Comparison of ENCODE assay signal across 17 cellular contexts in the genomic region with DNA sequence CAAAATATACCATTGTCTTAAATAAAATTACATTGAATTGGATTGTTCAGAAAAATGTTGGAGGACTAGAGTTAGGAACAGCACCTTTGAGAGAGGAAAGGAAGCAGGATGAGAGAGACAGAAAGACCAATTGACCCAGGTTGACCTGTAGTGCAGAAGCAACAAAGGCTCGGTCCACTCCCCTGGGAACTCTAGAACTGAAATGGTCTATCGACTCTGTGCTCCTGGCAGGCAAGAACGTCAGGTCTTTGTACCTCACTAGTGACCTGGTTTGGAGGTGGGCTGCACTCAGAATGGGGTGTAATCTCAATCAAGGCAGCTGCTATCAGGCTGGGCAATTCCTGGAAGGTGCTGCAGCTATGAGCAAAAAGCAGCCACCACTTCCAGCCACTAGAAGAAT.
DNase-seq lines count a peak whose midpoint lies in the region; ATAC-seq, FAIRE-seq and TF ChIP-seq lines count a peak whose summit lies in the region.
"Had no signal": no experiment of that assay in that cellular context is flagged by ENCODE, and none has a peak within 500 bp of the region (broad histone marks: within the 10 kb centered on the region; RNA-seq: fewer than 3 reads in every experiment).

No MANE protein-coding gene starts in this region.

- no peak overlapping the region for H3K23ac ChIP-seq in neuronal stem cell (ENCODE audit: low read depth, low read length, poor library complexity)

- H3K9ac ChIP-seq in HepG2 (ENCODE audit: insufficient read depth, low read depth, low read length) (no peak overlapping the region), endodermal cell (ENCODE audit: extremely low read depth, low read length, poor library complexity, severe bottlenecking) (no peak overlapping the region), neuronal stem cell (ENCODE audit: low read depth, low read length, poor library complexity) (no peak overlapping the region)

- no peaks in the 10 kb centered on the region for H4K20me1 ChIP-seq in HepG2 (ENCODE audit: insufficient read depth, low read length)

- no peak for TF ChIP-seq EP300 in HepG2 (IDR thresholded peaks at IDR 0.05; ENCODE audit: low read depth in 2 of 2, low read length in 2 of 2)
- TF ChIP-seq EP300 in HepG2 (CRISPR knock-in tag; IDR thresholded peaks at IDR 0.05; ENCODE audit: borderline replicate concordance), result no peak

- no peak overlapping the region for H4K91ac ChIP-seq in neuronal stem cell (ENCODE audit: low read depth, low read length, poor library complexity)

- H3K4me1 ChIP-seq in HepG2 (ENCODE audit: insufficient read depth, low read length), result no peaks in the 10 kb centered on the region
- no peaks in the 10 kb centered on the region for H3K4me1 ChIP-seq in right lobe of liver
- peaks cover 7% of the 10 kb centered on the region for H3K4me1 ChIP-seq in endodermal cell (ENCODE audit: control insufficient read depth, insufficient read depth, low read length)
- H3K4me1 ChIP-seq in neuronal stem cell (ENCODE audit: control insufficient read depth in 2 of 2, insufficient read depth in 1 of 2, low read depth in 1 of 2, low read length in 2 of 2), result peaks cover 9 to 14% of the 10 kb centered on the region in 2 donors
- H3K4me1 ChIP-seq: A549 had no signal

- in situ Hi-C loops in HepG2 (cut with HindIII; ENCODE audit: extremely low pct_ligation_motif_present, low pct_unique_long_range_greater_than_20kb), result no loop called here

- H3K79me1 ChIP-seq in neuronal stem cell (ENCODE audit: low read depth, low read length), result no peaks in the 10 kb centered on the region

- no peak overlapping the region for H3K4me3 ChIP-seq in HepG2 (replicated peaks in 1 of 3; ENCODE audit: insufficient read depth in 1 of 3, low read depth in 2 of 3, low read length in 3 of 3)
- H3K4me3 ChIP-seq in right lobe of liver, result no peak overlapping the region
- no peak overlapping the region for H3K4me3 ChIP-seq in endodermal cell (ENCODE audit: low read length)
- H3K4me3 ChIP-seq in neuronal stem cell (ENCODE audit: low read length in 2 of 2), result no peak overlapping the region
- H3K4me3 ChIP-seq in lower leg skin (ENCODE audit: low read depth, poor library complexity, severe bottlenecking), result no peak overlapping the region
- H3K4me3 ChIP-seq: A549 had no signal

- no peak overlapping the region for H2AK5ac ChIP-seq in neuronal stem cell (ENCODE audit: low read depth, low read length)

- H3K27ac Mint-ChIP-seq in endodermal cell, result peak overlapping the region; percentile 17
- H3K27ac Mint-ChIP-seq: CD4-positive, alpha-beta T cell; H9 had no signal

- H2BK15ac ChIP-seq in neuronal stem cell (ENCODE audit: low read length), result no peak overlapping the region

- H3K27me3 Mint-ChIP-seq in endodermal cell (ENCODE audit: insufficient read depth), result no peaks in the 10 kb centered on the region
- H3K27me3 Mint-ChIP-seq: CD4-positive, alpha-beta T cell had no signal

- TF ChIP-seq POLR2A in HepG2 (IDR thresholded peaks at IDR 0.05; ENCODE audit: insufficient read depth in 1 of 2, low read depth in 2 of 2, low read length in 2 of 2), result no peak
- TF ChIP-seq POLR2A in right lobe of liver (IDR thresholded peaks at IDR 0.05), result no peak
- TF ChIP-seq POLR2A in lower leg skin (IDR thresholded peaks at IDR 0.05), result no peak

- 3% methylated on average over 3 of the region's 3 CpGs for WGBS in HepG2 (ENCODE audit: low lambda C conversion rate)
- WGBS in right lobe of liver (ENCODE audit: insufficient coverage, low coverage, low lambda C conversion rate, missing lambda C conversion rate), result 40% methylated on average over 2 of the region's 3 CpGs
- WGBS in endodermal cell (ENCODE audit: insufficient coverage in 1 of 2, insufficient read length in 1 of 2), 2 experiments, result 69 to 92% methylated on average over 3 of the region's 3 CpGs
- WGBS in neuronal stem cell (ENCODE audit: extremely low coverage in 2 of 2, insufficient read length in 2 of 2, insufficient replicate concordance in 1 of 2), 2 donors, result no CpG with 5 or more reads among the region's 3 CpGs
- 77 to 81% methylated on average over 3 of the region's 3 CpGs for WGBS in lower leg skin, 2 donors

- no peaks in the 10 kb centered on the region; a peak in 1 of 5 replicates for H3K27me3 ChIP-seq in HepG2 (ENCODE audit: control insufficient read depth in 1 of 2, insufficient read depth in 2 of 2, low read length in 2 of 2)
- H3K27me3 ChIP-seq in right lobe of liver, result no peaks in the 10 kb centered on the region
- no peaks in the 10 kb centered on the region for H3K27me3 ChIP-seq in endodermal cell (ENCODE audit: control insufficient read depth, insufficient read depth, low read length, poor library complexity, severe bottlenecking)
- no peaks in the 10 kb centered on the region for H3K27me3 ChIP-seq in neuronal stem cell (ENCODE audit: control insufficient read depth in 3 of 3, insufficient read depth in 3 of 3, low read depth in 1 of 3, low read length in 3 of 3)

- H3K9me3 ChIP-seq in HepG2 (ENCODE audit: low read length) (no peaks in the 10 kb centered on the region), right lobe of liver (no peaks in the 10 kb centered on the region), endodermal cell (ENCODE audit: control insufficient read depth, low read length) (no peaks in the 10 kb centered on the region), neuronal stem cell (replicated peaks in 1 of 2; ENCODE audit: control insufficient read depth in 2 of 2, insufficient read depth in 1 of 2, low read depth in 1 of 2, low read length in 2 of 2) (no peaks in the 10 kb centered on the region)
- H3K9me3 ChIP-seq: A549 had no signal

- TF ChIP-seq CTCF in HepG2 (CRISPR knock-in tag; IDR thresholded peaks at IDR 0.05), result no peak
- TF ChIP-seq CTCF in right lobe of liver (IDR thresholded peaks at IDR 0.05), result no peak
- no peak for TF ChIP-seq CTCF in endodermal cell (conservative IDR thresholded peaks at IDR 0.05)
- no peak for TF ChIP-seq CTCF in lower leg skin (IDR thresholded peaks at IDR 0.05)

- POLR2A ChIA-PET in HepG2 (lab: Yijun Ruan, JAX), result no interaction called here

- intact Hi-C loops in HepG2 (cut with micrococcal nuclease; ENCODE audit: unreplicated experiment) (no loop called here), right lobe of liver (cut with DNase I) (no loop called here), lower leg skin (cut with DNase I; ENCODE audit: low total_unique reads) (no loop called here)

- H3K27ac ChIP-seq in HepG2 (ENCODE audit: extremely low read length, insufficient read depth, low read length) (no peak overlapping the region), right lobe of liver (no peak overlapping the region), endodermal cell (ENCODE audit: low read depth, low read length) (no peak overlapping the region), neuronal stem cell (replicated peaks; ENCODE audit: low read length) (no peak overlapping the region)
- H3K27ac ChIP-seq: 22Rv1, A549, C4-2B had no signal

- CTCF ChIA-PET in HepG2 (lab: Yijun Ruan, JAX; ENCODE audit: low intra/inter-chr PET ratio, low total read pairs), result no interaction called here

- H4K8ac ChIP-seq in neuronal stem cell (ENCODE audit: low read depth, low read length), result no peak overlapping the region

- H2BK12ac ChIP-seq in neuronal stem cell (ENCODE audit: low read length), result no peak overlapping the region

- H3K4me3 Mint-ChIP-seq in endodermal cell, result no peak overlapping the region
- H3K4me3 Mint-ChIP-seq: CD4-positive, alpha-beta T cell; H9 had no signal

- no peak overlapping the region for H3K14ac ChIP-seq in neuronal stem cell (ENCODE audit: low read length)

- H3K4ac ChIP-seq in neuronal stem cell (ENCODE audit: low read length), result no peak overlapping the region

- TF ChIP-seq RAD21 in HepG2 (CRISPR knock-in tag; IDR thresholded peaks at IDR 0.05), result no peak

- peak overlapping the region; percentile 23; the same call in 1 of the 2 replicates for H3K4me2 ChIP-seq in HepG2 (ENCODE audit: low read depth, low read length)
- H3K4me2 ChIP-seq in neuronal stem cell (ENCODE audit: insufficient read depth, low read length, poor library complexity, severe bottlenecking), result no peak overlapping the region
- H3K4me2 ChIP-seq: A549 had no signal

- ATAC-seq in HepG2 (no peak), right lobe of liver (no peak)
- ATAC-seq: A549 had no signal

- H2BK5ac ChIP-seq in neuronal stem cell (ENCODE audit: low read length), result no peak overlapping the region

- H2AFZ ChIP-seq in HepG2 (ENCODE audit: low read length) (no peak overlapping the region), neuronal stem cell (ENCODE audit: low read length) (no peak overlapping the region)

- FAIRE-seq in HepG2 (lab: Jason Lieb, UNC), result no peak
- FAIRE-seq: A549 had no signal

- H3K36me3 ChIP-seq in HepG2 (replicated peaks in 1 of 2; ENCODE audit: control insufficient read depth in 1 of 2, insufficient read depth in 2 of 2, low read length in 2 of 2), result no peaks in the 10 kb centered on the region
- H3K36me3 ChIP-seq in right lobe of liver, result no peaks in the 10 kb centered on the region
- H3K36me3 ChIP-seq in endodermal cell (ENCODE audit: control insufficient read depth, insufficient read depth, low read length), result no peaks in the 10 kb centered on the region
- no peaks in the 10 kb centered on the region for H3K36me3 ChIP-seq in neuronal stem cell (replicated peaks in 1 of 2; ENCODE audit: control insufficient read depth in 2 of 2, insufficient read depth in 2 of 2, low read length in 2 of 2)

- no peak for DNase-seq in HepG2 (ENCODE audit: low spot score)
- no peak for DNase-seq in right lobe of liver
- DNase-seq in endodermal cell, result no peak
- no peak for DNase-seq in neuronal stem cell (ENCODE audit: low spot score)
- DNase-seq in dedifferentiated amniotic fluid mesenchymal stem cell (ENCODE audit: extremely low spot score), result no peak
- DNase-seq in lower leg skin (ENCODE audit: low spot score in 2 of 2), result no peak
- no peak for DNase-seq in amniotic stem cell (lab: John Stamatoyannopoulos, UW)
- DNase-seq: AML-193; CD4-positive, alpha-beta T cell; DMS153; DMS79; GF-D8; GOT3; H9 had no signal

- H3K79me2 ChIP-seq in HepG2 (ENCODE audit: insufficient read depth, low read length), result no peaks in the 10 kb centered on the region

- H3K4me1 Mint-ChIP-seq in endodermal cell, result peaks cover 29% of the 10 kb centered on the region

- no peaks in the 10 kb centered on the region for H3K9me3 Mint-ChIP-seq in endodermal cell
- H3K9me3 Mint-ChIP-seq: CD4-positive, alpha-beta T cell; H9 had no signal

- H3K36me3 Mint-ChIP-seq in endodermal cell (ENCODE audit: low read depth), result no peaks in the 10 kb centered on the region

- H2BK120ac ChIP-seq in neuronal stem cell (ENCODE audit: low read depth, low read length), result no peak overlapping the region

- H3K18ac ChIP-seq in neuronal stem cell (ENCODE audit: low read length), result peak overlapping the region; percentile 48

- BruUV-seq in HepG2 (replicated peaks; lab: Mats Ljungman, UMichigan), result no TSS peak

TF ChIP-seq in HepG2, 621 proteins besides CTCF, POLR2A, EP300 and RAD21 (continues in another document):
- TF ChIP-seq ZMYM4 (CRISPR knock-in tag; IDR thresholded peaks at IDR 0.05) (no peak), ARNTL (CRISPR knock-in tag; IDR thresholded peaks at IDR 0.05) (no peak), POLR2AphosphoS5 (IDR thresholded peaks at IDR 0.05; ENCODE audit: low read depth, low read length) (no peak), CCDC6 (CRISPR knock-in tag; IDR thresholded peaks at IDR 0.05) (no peak), ESRRA (CRISPR knock-in tag; IDR thresholded peaks at IDR 0.05; ENCODE audit: low read depth) (no peak), KDM6A (CRISPR knock-in tag; IDR thresholded peaks at IDR 0.05; ENCODE audit: low read depth) (no peak)
